In genomic region chr7:98399903-98400537, GRCh38 we compare ENCODE assay signal across 8 cellular contexts. TPM values are rescaled to one million over a fixed set of nuclear protein-coding genes. Genes with fewer than 3 reads are reported as not detected.
DNase-seq lines count a peak whose midpoint lies in the region; ATAC-seq, FAIRE-seq and TF ChIP-seq lines count a peak whose summit lies in the region.

No MANE protein-coding gene starts in this region.

- H3K9me2 ChIP-seq in HCT116 (ENCODE audit: insufficient read depth) = no peaks in the 10 kb centered on the region

- no peak overlapping the region for H2AFZ ChIP-seq in HCT116 (ENCODE audit: low read depth, low read length, poor library complexity, severe bottlenecking)
- no peak overlapping the region for H2AFZ ChIP-seq in GM12878 (ENCODE audit: control insufficient read depth, low read depth, low read length)

- H3K4me1 ChIP-seq in HCT116 (ENCODE audit: control insufficient read depth in 1 of 2, insufficient read depth in 2 of 2, low read length in 2 of 2) = peaks cover 24 to 52% of the 10 kb centered on the region in 2 experiments; a peak in 3 of 4 replicates
- no peaks in the 10 kb centered on the region; the same call in 1 of the 2 replicates for H3K4me1 ChIP-seq in GM12878 (ENCODE audit: control insufficient read depth, insufficient read depth, low read length)
- H3K4me1 ChIP-seq in mesodermal cell (ENCODE audit: control insufficient read depth, insufficient read depth, low read length, poor library complexity, severe bottlenecking) = no peaks in the 10 kb centered on the region

- H3K36me3 ChIP-seq in HCT116 (ENCODE audit: control insufficient read depth in 1 of 2, insufficient read depth in 2 of 2, low read length in 2 of 2) = 0 out of 4 replicates have a peak, but pooled peaks cover 0 to 4% of the 10 kb centered on the region in 2 experiments
- no peaks in the 10 kb centered on the region for H3K36me3 ChIP-seq in GM12878 (ENCODE audit: control insufficient read depth in 2 of 2, insufficient read depth in 2 of 2, low read length in 1 of 2)
- no peaks in the 10 kb centered on the region for H3K36me3 ChIP-seq in mesodermal cell (ENCODE audit: control insufficient read depth, insufficient read depth, low read length)

- peak overlapping the region; percentile 91 for H3K9ac ChIP-seq in HCT116 (ENCODE audit: low read length)
- H3K9ac ChIP-seq in GM12878 (ENCODE audit: control insufficient read depth, insufficient read depth, low read length) = peak overlapping the region; percentile 76

- peaks cover 51% of the 10 kb centered on the region for H3K79me2 ChIP-seq in HCT116 (ENCODE audit: insufficient read depth, low read length)
- peaks cover 41% of the 10 kb centered on the region for H3K79me2 ChIP-seq in GM12878 (ENCODE audit: control insufficient read depth, insufficient read depth, low read length)

- TF ChIP-seq EP300 in GM12878 (IDR thresholded peaks at IDR 0.05; ENCODE audit: borderline replicate concordance in 1 of 2, control insufficient read depth in 1 of 2, low read depth in 2 of 2, low read length in 2 of 2) = no peak

- SMC1A ChIA-PET in GM12878 (lab: Charles Lee; ENCODE audit: uncharacterized antibody, unreplicated experiment) = no interaction called here

- CTCF ChIA-PET in HCT116 (lab: Charles Lee) (interaction anchor here (2.0 kb wide), 1 partner anchor 18 kb away, joined by 31 read pairs; no protein-coding TSS in a partner anchor), GM12878 (lab: Yijun Ruan, JAX) (interaction anchor here (0.6 to 4.0 kb wide), 7 partner anchors 9 to 149 kb away, joined by 3 to 28 read pairs (median 4); no protein-coding TSS in a partner anchor)

- no peak for TF ChIP-seq CTCF in AG10803 (conservative IDR thresholded peaks at IDR 0.05; ENCODE audit: low read length)
- no peak for TF ChIP-seq CTCF in HCT116 (IDR thresholded peaks at IDR 0.05 in 2 of 3, conservative IDR thresholded peaks at IDR 0.05 in 1 of 3; ENCODE audit: borderline replicate concordance in 1 of 3, insufficient read depth in 1 of 3, low read depth in 2 of 3, low read length in 2 of 3)
- no peak for TF ChIP-seq CTCF in GM12878 (IDR thresholded peaks at IDR 0.05 in 2 of 3, conservative IDR thresholded peaks at IDR 0.05 in 1 of 3; ENCODE audit: control insufficient read depth in 2 of 3, extremely low read depth in 1 of 3, insufficient read depth in 1 of 3, low read depth in 3 of 3, low read length in 3 of 3)

- RAD21 ChIA-PET in HCT116 (lab: Charles Lee; ENCODE audit: low non-redundant PET in 1 of 2, low total read pairs in 2 of 2, uncharacterized antibody in 2 of 2, unreplicated experiment in 2 of 2) (interaction anchor here in 1 of 2 experiments (0.7 to 1.5 kb wide), 2 partner anchors 46 kb away, joined by 3 to 6 read pairs; no protein-coding TSS in a partner anchor), GM12878 (lab: Charles Lee; ENCODE audit: unreplicated experiment) (interaction anchor here (1.6 to 3.4 kb wide), 5 partner anchors 21 to 377 kb away, joined by 3 to 20 read pairs (median 12); partner anchors contain the start of gene TECPR1)

- H3K4me2 ChIP-seq in HCT116 (ENCODE audit: low read length) = peak overlapping the region; percentile 98
- peak overlapping the region; percentile 68 for H3K4me2 ChIP-seq in GM12878 (ENCODE audit: control insufficient read depth, insufficient read depth)

- BruUV-seq in HCT116 (replicated peaks; lab: Mats Ljungman, UMichigan) = no TSS peak
- BruUV-seq in GM12878 (replicated peaks; lab: Mats Ljungman, UMichigan) = no TSS peak

- H4K20me1 ChIP-seq in HCT116 (ENCODE audit: insufficient read depth) (no peaks in the 10 kb centered on the region; the same call in 1 of the 2 replicates), GM12878 (ENCODE audit: control insufficient read depth, insufficient read depth) (no peaks in the 10 kb centered on the region)

- TF ChIP-seq RAD21 in HCT116 (IDR thresholded peaks at IDR 0.05; ENCODE audit: low read depth) (no peak), GM12878 (IDR thresholded peaks at IDR 0.05; ENCODE audit: insufficient read depth, low read depth, low read length) (no peak)

- intact Hi-C loops in HCT116 (cut with micrococcal nuclease) (loop anchor here (2.0 kb wide), 1 partner anchor 45 kb away; no protein-coding TSS in a partner anchor), GM12878 (cut with micrococcal nuclease; ENCODE audit: unreplicated experiment) (loop anchor here (10.0 kb wide), 1 partner anchor 375 kb away; no protein-coding TSS in a partner anchor)

- in situ Hi-C loops in GM12878 (cut with MboI) = loop anchor here (10.0 kb wide), 1 partner anchor 375 kb away; no protein-coding TSS in a partner anchor

- H3K9me3 ChIP-seq in HCT116 (ENCODE audit: control insufficient read depth in 1 of 2, insufficient read depth in 1 of 2, low read depth in 1 of 2, low read length in 2 of 2) (no peaks in the 10 kb centered on the region), GM12878 (replicated peaks; ENCODE audit: control insufficient read depth, insufficient read depth, low read length) (no peaks in the 10 kb centered on the region), mesodermal cell (ENCODE audit: control insufficient read depth, low read length) (no peaks in the 10 kb centered on the region)

- H3K27me3 ChIP-seq in HCT116 (ENCODE audit: insufficient read depth, low read length) (no peaks in the 10 kb centered on the region), GM12878 (replicated peaks in 1 of 2; ENCODE audit: control insufficient read depth in 2 of 2, insufficient read depth in 2 of 2, low read length in 1 of 2) (no peaks in the 10 kb centered on the region; a peak in 1 of 4 replicates)

- no peak for TF ChIP-seq POLR2A in HCT116 (IDR thresholded peaks at IDR 0.05; ENCODE audit: borderline replicate concordance, extremely low read depth, insufficient read depth, insufficient read length)
- no peak for TF ChIP-seq POLR2A in GM12878 (IDR thresholded peaks at IDR 0.05; ENCODE audit: low read depth, low read length)

- FAIRE-seq in GM12878 (lab: Jason Lieb, UNC) = no peak

- DNase-seq in AG10803 (ENCODE audit: low read depth) (peak; percentile 70), HCT116 (ENCODE audit: low read depth, low spot score) (peak; percentile 48), GM12878 (ENCODE audit: low read depth, low spot score) (no peak), COR-L47 (lab: John Stamatoyannopoulos, UW) (no peak)

- WGBS in GM12878 (ENCODE audit: insufficient coverage, insufficient replicate concordance, low lambda C conversion rate, missing lambda C conversion rate) = under 1% methylated on average over 13 of the region's 22 CpGs
- 40 to 66% methylated on average over 8 to 11 of the region's 22 CpGs for WGBS in mesodermal cell (ENCODE audit: insufficient coverage in 2 of 2), 2 experiments

- H3K27ac ChIP-seq in HCT116 (ENCODE audit: low read depth, low read length) (peak overlapping the region; percentile 94), GM12878 (ENCODE audit: control insufficient read depth, insufficient read depth) (peak overlapping the region; percentile 88), mesodermal cell (ENCODE audit: low read depth, low read length, severe bottlenecking) (no peak overlapping the region)

- ATAC-seq in HCT116 (no peak), GM12878 (peak; percentile 11), HG02642 (IDR thresholded peaks at IDR 0.05; ENCODE audit: poor library complexity, unreplicated experiment) (no peak), GM18520 (IDR thresholded peaks at IDR 0.05; ENCODE audit: unreplicated experiment) (no peak), HG02763 (IDR thresholded peaks at IDR 0.05; ENCODE audit: unreplicated experiment) (no peak)

- POLR2A ChIA-PET in HCT116 (lab: Charles Lee) (no interaction called here), GM12878 (lab: Charles Lee) (interaction anchor here (0.6 to 1.0 kb wide), 4 partner anchors 115 to 926 kb away, joined by 3 to 6 read pairs (median 4); no protein-coding TSS in a partner anchor)

- H3K4me3 ChIP-seq in AG10803 (ENCODE audit: low read length) = peak overlapping the region; percentile 76
- H3K4me3 ChIP-seq in HCT116 (replicated peaks in 1 of 2; ENCODE audit: low read depth in 1 of 2, low read length in 2 of 2) = peak overlapping the region; percentile 58 to 91
- peak overlapping the region; percentile 92 for H3K4me3 ChIP-seq in GM12878
- H3K4me3 ChIP-seq in mesodermal cell (ENCODE audit: extremely low read depth, insufficient read depth, low read length, poor library complexity, severe bottlenecking) = peak overlapping the region; percentile 58

TF ChIP-seq in HCT116, 20 proteins besides CTCF, POLR2A, EP300 and RAD21 (continues in another document):
- TF ChIP-seq MAX (IDR thresholded peaks at IDR 0.05) (no peak), SP1 (IDR thresholded peaks at IDR 0.05; ENCODE audit: low read depth) (no peak), ZNF274 (IDR thresholded peaks at IDR 0.05; ENCODE audit: low read depth, low read length) (no peak)

TF ChIP-seq in GM12878, 131 proteins besides CTCF, POLR2A, EP300 and RAD21 (continues in another document):
- TF ChIP-seq ATF7 (IDR thresholded peaks at IDR 0.05; ENCODE audit: low read depth) (no peak), IKZF1 (conservative IDR thresholded peaks at IDR 0.05) (0 out of 2 replicates have a peak, but pooled peaks have one; percentile 29), RBBP5 (conservative IDR thresholded peaks at IDR 0.05) (no peak), EED (IDR thresholded peaks at IDR 0.05; ENCODE audit: low read depth) (no peak), NR2C1 (IDR thresholded peaks at IDR 0.05) (no peak), POU2F2 (IDR thresholded peaks at IDR 0.05; ENCODE audit: borderline replicate concordance, low read depth, low read length) (no peak), POLR2AphosphoS5 (IDR thresholded peaks at IDR 0.05; ENCODE audit: low read length) (no peak)

RNA-seq across cellular contexts. Expression of gene BAIAP2L1, which starts 0.9 kb away (rescaled TPM):
- total RNA-seq in HCT116 (2021; ENCODE audit: unreplicated experiment) = 61.2 TPM
- 50.5 and 53.8 TPM in 2 replicates for polyA plus RNA-seq in HCT116 (2012)
- 57.4 and 58.9 TPM in 2 replicates for total RNA-seq in GM12878 (2013; cell fraction: nucleolus; rRNA removed)
- total RNA-seq in GM12878 (2014; rRNA removed) = 23.8 and 24.9 TPM in 2 replicates
- 32.2 and 32.6 TPM in 2 replicates for total RNA-seq in GM12878 (2014; rRNA removed; fragmentation: Illumina TruSeq; extraction: Trizol)
- 49.5 and 49.9 TPM in 2 replicates for total RNA-seq in GM12878 (2021)
- polyA plus RNA-seq in GM12878 (2011; ENCODE audit: low read depth) = 17.1 TPM
- 25.2 and 25.3 TPM in 2 replicates for polyA plus RNA-seq in GM12878 (2011; rRNA removed)
- polyA plus RNA-seq in GM12878 (2011; cell fraction: cytosol; rRNA removed) = 23.8 and 25.3 TPM in 2 replicates
- 21.1 and 23.7 TPM in 2 replicates for polyA plus RNA-seq in GM12878 (2011; cell fraction: nucleus; rRNA removed)
- polyA plus RNA-seq in GM12878 (2012) = 23.9 and 25.8 TPM in 2 replicates
- 60.2 and 89.5 TPM in 2 replicates for polyA plus RNA-seq in GM12878 (2014; fragmentation: Illumina TruSeq; extraction: Trizol)
- 10 to 100 TPM in 1 of 2 experiments, 1 to 10 TPM in 1; 8.9 to 11.6 TPM for polyA plus RNA-seq in GM12878 (2014; fragmentation: Nextera tagmentation; extraction: Ambion mirVana)
- polyA plus RNA-seq in GM12878 (2014; rRNA removed) = 38.7 and 40.3 TPM in 2 replicates
- polyA plus RNA-seq in GM12878 (2016; fragmentation: Nextera tagmentation; extraction: Ambion mirVana) = 10 to 100 TPM; 54.9 to 58.3 TPM
- polyA minus RNA-seq in GM12878 (2011; rRNA and poly(A)+ RNA removed) = 20.7 and 22.2 TPM in 2 replicates
- 10.6 and 10.7 TPM in 2 replicates for polyA minus RNA-seq in GM12878 (2011; cell fraction: cytosol; rRNA and poly(A)+ RNA removed)
- polyA minus RNA-seq in GM12878 (2011; cell fraction: nucleus; rRNA and poly(A)+ RNA removed) = 10.6 and 16.7 TPM in 2 replicates
- 24.3 TPM for polyA plus RNA-seq in mesodermal cell (2013, experiment 1 of 2)
- 37.1 TPM for polyA plus RNA-seq in mesodermal cell (2013, experiment 2 of 2)

Comparison
In these comparisons a context has a peak if more than half of its experiments do, and no peak if none do; other contexts are left out.
1. DNase-seq: peak in AG10803 (single experiment) and HCT116 (single experiment); none in GM12878 (single experiment) and COR-L47 (single experiment).
2. Peak in every context shown above with its lines, with median percentiles within 50 percentile points of each other: H3K4me3 ChIP-seq.